Comparison of ENCODE assay signal across 24 cellular contexts in the genomic region with DNA sequence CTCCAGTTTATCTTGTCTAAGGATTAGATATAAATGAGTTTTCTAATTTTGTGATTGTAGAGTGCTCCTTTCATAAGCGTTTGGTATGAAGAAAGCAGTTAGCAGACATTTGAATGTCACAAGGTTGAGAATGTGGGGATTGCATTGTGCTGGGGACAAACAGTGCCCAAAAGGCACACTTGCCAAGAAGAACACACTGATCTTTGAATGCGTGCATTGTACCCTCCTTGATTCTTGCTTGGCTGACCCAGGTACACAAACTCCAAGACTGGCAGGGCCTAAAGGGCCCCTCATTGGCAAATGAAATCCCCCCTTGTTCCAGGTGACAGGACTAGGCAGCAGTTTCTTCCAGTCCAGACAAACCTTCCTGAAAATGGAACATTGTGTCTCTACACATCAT.
"Had no signal": no experiment of that assay in that cellular context is flagged by ENCODE, and none has a peak within 500 bp of the region (broad histone marks: within the 10 kb centered on the region; RNA-seq: fewer than 3 reads in every experiment).

No MANE protein-coding gene starts in this region.

- H3K36me3 ChIP-seq: esophagus squamous epithelium, neural progenitor cell, prostate gland, right atrium auricular region, sigmoid colon, thoracic aorta, transverse colon, upper lobe of right lung, uterus had no signal

- H3K4me3 Mint-ChIP-seq: naive thymus-derived CD4-positive, alpha-beta T cell; nephron; neural progenitor cell; stimulated activated memory B cell treated with anti-CD40 and anti-IgM and Interleukin-4, amounts not matched to agents 10 μg/mL and 1 μg/mL and 100 μg/mL, for 72 hours had no signal

- H3K36me3 Mint-ChIP-seq: naive thymus-derived CD4-positive, alpha-beta T cell; neural progenitor cell; stimulated activated memory B cell treated with anti-CD40 and anti-IgM and Interleukin-4, amounts not matched to agents 10 μg/mL and 1 μg/mL and 100 μg/mL, for 72 hours had no signal

- H3K27me3 ChIP-seq: esophagus squamous epithelium, neural progenitor cell, right atrium auricular region, sigmoid colon, transverse colon, upper lobe of right lung, uterus had no signal

- H3K27ac Mint-ChIP-seq: naive thymus-derived CD4-positive, alpha-beta T cell; nephron; neural progenitor cell; stimulated activated memory B cell treated with anti-CD40 and anti-IgM and Interleukin-4, amounts not matched to agents 10 μg/mL and 1 μg/mL and 100 μg/mL, for 72 hours had no signal

- H3K4me3 ChIP-seq: coronary artery, esophagus squamous epithelium, lung, neural progenitor cell, prostate gland, right atrium auricular region, sigmoid colon, thoracic aorta, transverse colon, upper lobe of right lung, uterus had no signal

- ATAC-seq: naive thymus-derived CD4-positive, alpha-beta T cell; stimulated activated memory B cell treated with anti-CD40 and anti-IgM and Interleukin-4, amounts not matched to agents 10 μg/mL and 1 μg/mL and 100 μg/mL, for 72 hours; stimulated activated naive CD8-positive, alpha-beta T cell treated with anti-CD3 and anti-CD28 coated beads, Interleukin-15, Interleukin-2, amounts not matched to agents 100 U/mL and 50 U/mL, for 24 hours; upper lobe of right lung had no signal

- H3K9me3 Mint-ChIP-seq: nephron; neural progenitor cell; stimulated activated memory B cell treated with anti-CD40 and anti-IgM and Interleukin-4, amounts not matched to agents 10 μg/mL and 1 μg/mL and 100 μg/mL, for 72 hours had no signal

- H3K9me3 ChIP-seq: esophagus squamous epithelium, prostate gland, right atrium auricular region, sigmoid colon, thoracic aorta, transverse colon, upper lobe of right lung, uterus had no signal

- DNase-seq: dermis blood vessel endothelial cell; effector memory CD4-positive, alpha-beta T cell; erythroblast; esophagus squamous epithelium; foreskin melanocyte; mesenchymal stem cell; midbrain; naive thymus-derived CD4-positive, alpha-beta T cell; sigmoid colon; stimulated activated CD4-positive, alpha-beta T cell treated with anti-CD3 and anti-CD28 coated beads, Interleukin-2, amount 100 ng/mL, for 24 hours; stimulated activated CD4-positive, alpha-beta T cell treated with anti-CD3 and anti-CD28 coated beads, Interleukin-4, amount 100 ng/mL, for 24 hours; stimulated activated naive CD8-positive, alpha-beta T cell treated with anti-CD3 and anti-CD28 coated beads, Interleukin-15, Interleukin-2, amounts not matched to agents 100 U/mL and 50 U/mL, for 24 hours; transverse colon; upper lobe of right lung; uterus had no signal

- H3K27ac ChIP-seq: coronary artery, esophagus squamous epithelium, neural progenitor cell, parathyroid adenoma, right atrium auricular region, sigmoid colon, thoracic aorta, transverse colon, upper lobe of right lung, uterus had no signal

- H3K4me1 ChIP-seq: esophagus squamous epithelium, neural progenitor cell, parathyroid adenoma, prostate gland, right atrium auricular region, sigmoid colon, transverse colon, upper lobe of right lung, uterus had no signal
